Comparison of ENCODE assay signal across 8 cellular contexts in genomic region chr1:6025269-6026094, GRCh38. TPM values are rescaled to one million over a fixed set of nuclear protein-coding genes. Genes with fewer than 3 reads are reported as not detected.
DNase-seq lines count a peak whose midpoint lies in the region; ATAC-seq and TF ChIP-seq lines count a peak whose summit lies in the region.

No MANE protein-coding gene starts in this region.

- H3K27ac ChIP-seq in HUES6 (ENCODE audit: low read depth, low read length): no peak overlapping the region

- H3K4me3 ChIP-seq in HUES6 (ENCODE audit: low read depth, low read length) (peak overlapping the region; percentile 20; the same call in 1 of the 2 replicates), adipocyte (ENCODE audit: low read length) (no peak overlapping the region)

- H3K4me1 Mint-ChIP-seq in CD14-positive monocyte (peaks cover 47% of the 10 kb centered on the region), naive B cell (peaks cover 39 to 56% (median 51%) of the 10 kb centered on the region in 3 donors)

- H3K9me3 Mint-ChIP-seq in CD14-positive monocyte (peaks cover 0 to 6% (median 0%) of the 10 kb centered on the region in 7 donors), naive B cell (peaks cover 0 to 6% (median 0%) of the 10 kb centered on the region in 7 donors)

- ATAC-seq in naive B cell (ENCODE audit: low read depth in 2 of 2) (no peak), GM19351 (IDR thresholded peaks at IDR 0.05; ENCODE audit: unreplicated experiment) (no peak)

- H3K4me1 ChIP-seq in HUES6 (ENCODE audit: control insufficient read depth, insufficient read depth, low read length) (peaks cover 15% of the 10 kb centered on the region), adipocyte (ENCODE audit: control insufficient read depth, insufficient read depth, low read length) (peaks cover 6% of the 10 kb centered on the region)

- intact Hi-C loops in CD14-positive monocyte (cut with micrococcal nuclease): loop anchor here in 1 of 2 donors (5.0 kb wide), 1 partner anchor 33 kb away; the partner anchor contains the start of gene NPHP4

- H3K9me3 ChIP-seq in HUES6 (ENCODE audit: control insufficient read depth, insufficient read depth, low read depth, low read length) (no peaks in the 10 kb centered on the region), adipocyte (ENCODE audit: control insufficient read depth, low read length) (no peaks in the 10 kb centered on the region)

- H3K27ac Mint-ChIP-seq in CD14-positive monocyte: peak overlapping the region; percentile 97 to 100 (median 99)
- peak overlapping the region; percentile 98 to 100 (median 98) for H3K27ac Mint-ChIP-seq in naive B cell

- no peak for TF ChIP-seq CTCF in CD14-positive monocyte (IDR thresholded peaks at IDR 0.05)

- H3K27me3 Mint-ChIP-seq in CD14-positive monocyte (ENCODE audit: low read depth in 3 of 3) (peaks cover 0 to 4% (median 0%) of the 10 kb centered on the region in 3 donors), naive B cell (no peaks in the 10 kb centered on the region)

- H3K4me3 Mint-ChIP-seq in CD14-positive monocyte: peak overlapping the region; percentile 87 to 94
- peak overlapping the region; percentile 78 to 95 (median 92) for H3K4me3 Mint-ChIP-seq in naive B cell

- H3K27me3 ChIP-seq in HUES6 (ENCODE audit: control insufficient read depth, insufficient read depth, low read length): peaks cover 6% of the 10 kb centered on the region; the same call in 1 of the 2 replicates
- peaks cover 10% of the 10 kb centered on the region for H3K27me3 ChIP-seq in adipocyte (replicated peaks; ENCODE audit: control insufficient read depth, insufficient read depth, low read length)

- H3K9ac ChIP-seq in HUES6 (ENCODE audit: low read length): peak overlapping the region; percentile 1
- H3K9ac ChIP-seq in adipocyte (ENCODE audit: low read length): no peak overlapping the region

- no peaks in the 10 kb centered on the region for H3K36me3 ChIP-seq in HUES6 (ENCODE audit: control insufficient read depth, insufficient read depth, low read length)
- H3K36me3 ChIP-seq in adipocyte (ENCODE audit: control insufficient read depth, insufficient read depth, low read length, severe bottlenecking): no peaks in the 10 kb centered on the region

- no peak for DNase-seq in CD14-positive monocyte (ENCODE audit: low spot score)
- DNase-seq in adipocyte (ENCODE audit: low read depth): peak; percentile 68
- no peak for DNase-seq in naive B cell
- no peak for DNase-seq in NCI-H2029 treated with DMSO at 0.1 percent for 48 hours (lab: John Stamatoyannopoulos, UW)
- DNase-seq in ecto neural progenitor cell (ENCODE audit: low spot score): no peak
- DNase-seq in NCI-H2107 (lab: John Stamatoyannopoulos, UW): no peak

- peaks cover 17 to 25% of the 10 kb centered on the region in 2 donors for H3K36me3 Mint-ChIP-seq in CD14-positive monocyte
- H3K36me3 Mint-ChIP-seq in naive B cell: no peaks in the 10 kb centered on the region

RNA-seq across cellular contexts. Expression of gene KCNAB2, which starts 20.2 kb away (rescaled TPM):
- polyA plus RNA-seq in CD14-positive monocyte (10 to 100 TPM; 11.5 to 22.7 TPM), naive B cell (ENCODE audit: low read depth in 6 of 6) (10 to 100 TPM; 10.2 to 16.8 (median 13.9) TPM)

RNA-seq across cellular contexts. Expression of gene NPHP4, which starts 33.3 kb away (rescaled TPM):
- polyA plus RNA-seq in CD14-positive monocyte (1 to 10 TPM in 1 of 2 donors, under 1 TPM in 1; 0.39 to 1.2 TPM), naive B cell (ENCODE audit: low read depth in 6 of 6) (1 to 10 TPM in 2 of 6 donors, under 1 TPM in 3, not detected in 1; 0.51 to 1.1 (median 0.68) TPM)
